Comparison of ENCODE assay signal across 29 cellular contexts in the genomic region with DNA sequence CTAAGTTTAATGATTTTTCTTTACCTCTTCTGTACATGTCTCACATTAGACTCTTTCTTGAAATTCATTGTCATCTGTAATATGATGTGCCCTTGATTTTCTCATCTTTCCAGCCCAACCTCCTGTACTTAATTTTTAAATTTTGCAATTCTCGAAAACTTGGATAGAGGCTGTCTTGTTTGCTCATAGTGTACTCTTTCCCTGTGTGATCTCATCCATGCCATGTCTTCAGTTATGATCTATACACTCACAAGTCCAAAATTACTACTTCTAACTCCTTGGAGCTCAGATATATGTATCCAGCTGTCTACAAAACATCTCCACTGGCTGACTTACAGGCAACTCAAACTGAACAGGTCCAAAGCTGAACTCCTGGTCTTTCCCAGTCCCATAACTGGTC.
"Had no signal": no experiment of that assay in that cellular context is flagged by ENCODE, and none has a peak within 500 bp of the region (broad histone marks: within the 10 kb centered on the region; RNA-seq: fewer than 3 reads in every experiment).

No MANE protein-coding gene starts in this region.

- H3K27ac ChIP-seq: body of pancreas, right lobe of liver, upper lobe of left lung, vagina had no signal

- H3K9me3 Mint-ChIP-seq: activated B cell treated with CpG ODN at 0.5 μM for 24 hours; activated CD8-positive, alpha-beta T cell treated with anti-CD3 and anti-CD28 coated beads for 36 hours; activated T-helper 2 cell treated with anti-CD3 and anti-CD28 coated beads, Interferon-gamma antibody, Interleukin-2, Interleukin-4, amounts not matched to agents 10 μg/mL and 5 μg/mL and 100 μg/mL, durations not matched to agents 14 hours and 24 hours and 36 hours; effector memory CD8-positive, alpha-beta T cell; natural killer cell treated with Interleukin-12 subunit alpha and Interleukin-12 subunit beta and Interleukin-15 and Interleukin-18, amount 100 ng/mL, for 72 hours; T-cell; T-helper 2 cell treated with Interferon-gamma antibody and Interleukin-4, amounts not matched to agents 5 μg/mL and 100 μg/mL, for 36 hours had no signal

- H3K27me3 ChIP-seq: body of pancreas, right lobe of liver, upper lobe of left lung, vagina had no signal

- H3K9me3 ChIP-seq: body of pancreas, mucosa of descending colon, right lobe of liver, upper lobe of left lung, vagina had no signal

- H3K4me3 Mint-ChIP-seq: activated CD8-positive, alpha-beta T cell treated with anti-CD3 and anti-CD28 coated beads for 36 hours; activated naive CD4-positive, alpha-beta T cell treated with anti-CD3 and anti-CD28 coated beads, Interleukin-2, amount 50 U/mL, for 24 hours; activated naive CD8-positive, alpha-beta T cell treated with anti-CD3 and anti-CD28 coated beads, Interleukin-2, amount 50 U/mL, for 24 hours; effector memory CD8-positive, alpha-beta T cell; natural killer cell treated with Interleukin-12 subunit alpha and Interleukin-12 subunit beta and Interleukin-15 and Interleukin-18, amount 100 ng/mL, for 72 hours; stimulated activated naive B cell treated with anti-CD40 and anti-IgM and Interleukin-4, amounts not matched to agents 10 μg/mL and 1 μg/mL and 100 μg/mL, for 72 hours; T-cell; T-helper 2 cell treated with Interferon-gamma antibody and Interleukin-4, amounts not matched to agents 5 μg/mL and 100 μg/mL, for 36 hours had no signal

- H3K27me3 Mint-ChIP-seq: activated B cell treated with CpG ODN at 0.5 μM for 24 hours; activated CD8-positive, alpha-beta T cell treated with anti-CD3 and anti-CD28 coated beads for 36 hours; activated naive CD4-positive, alpha-beta T cell treated with anti-CD3 and anti-CD28 coated beads, Interleukin-2, amount 50 U/mL, for 24 hours; activated naive CD8-positive, alpha-beta T cell treated with anti-CD3 and anti-CD28 coated beads, Interleukin-2, amount 50 U/mL, for 24 hours; stimulated activated naive B cell treated with anti-CD40 and anti-IgM and Interleukin-4, amounts not matched to agents 10 μg/mL and 1 μg/mL and 100 μg/mL, for 72 hours; T-cell had no signal

- DNase-seq: activated B cell treated with CpG ODN at 0.5 μM for 24 hours; activated CD4-positive, alpha-beta T cell treated with anti-CD3 and anti-CD28 coated beads, Interleukin-2, amount 50 U/mL, for 1 hour; activated CD8-positive, alpha-beta T cell treated with anti-CD3 and anti-CD28 coated beads for 36 hours; activated naive CD8-positive, alpha-beta T cell treated with anti-CD3 and anti-CD28 coated beads, Interleukin-2, amount 50 U/mL, for 24 hours; activated T-cell treated with anti-CD3 and anti-CD28 coated beads, Interleukin-2, amount 50 U/mL, for 48 hours; anterior cingulate cortex; body of pancreas; effector memory CD8-positive, alpha-beta T cell; erythroblast; glutamatergic neuron; hippocampal formation; left colon; mesendoderm; mucosa of descending colon; posterior cingulate gyrus; right lobe of liver; stimulated activated CD4-positive, alpha-beta T cell treated with anti-CD3 and anti-CD28 coated beads, Interleukin-15, amount 100 ng/mL, for 24 hours; stimulated activated CD4-positive, alpha-beta T cell treated with anti-CD3 and anti-CD28 coated beads, Interleukin-2, amount 100 ng/mL, for 24 hours; stimulated activated naive B cell treated with anti-CD40 and anti-IgM and Interleukin-4, amounts not matched to agents 10 μg/mL and 1 μg/mL and 100 μg/mL, for 72 hours; substantia nigra; T-cell; upper lobe of left lung had no signal

- H3K4me1 ChIP-seq: body of pancreas, right lobe of liver had no signal

- ATAC-seq: activated CD8-positive, alpha-beta T cell treated with anti-CD3 and anti-CD28 coated beads for 36 hours; activated naive CD8-positive, alpha-beta T cell treated with anti-CD3 and anti-CD28 coated beads, Interleukin-2, amount 50 U/mL, for 24 hours; body of pancreas; effector memory CD8-positive, alpha-beta T cell; left colon; mucosa of descending colon; natural killer cell treated with Interleukin-12 subunit alpha and Interleukin-12 subunit beta and Interleukin-15 and Interleukin-18, amount 100 ng/mL, for 72 hours; right lobe of liver; stimulated activated naive B cell treated with anti-CD40 and anti-IgM and Interleukin-4, amounts not matched to agents 10 μg/mL and 1 μg/mL and 100 μg/mL, for 72 hours; T-cell had no signal

- H3K4me3 ChIP-seq: body of pancreas, coronary artery, lung, mucosa of descending colon, right lobe of liver, upper lobe of left lung, vagina had no signal

- H3K27ac Mint-ChIP-seq: activated B cell treated with CpG ODN at 0.5 μM for 24 hours; activated CD8-positive, alpha-beta T cell treated with anti-CD3 and anti-CD28 coated beads for 36 hours; activated naive CD4-positive, alpha-beta T cell treated with anti-CD3 and anti-CD28 coated beads, Interleukin-2, amount 50 U/mL, for 24 hours; activated naive CD8-positive, alpha-beta T cell treated with anti-CD3 and anti-CD28 coated beads, Interleukin-2, amount 50 U/mL, for 24 hours; activated T-helper 2 cell treated with anti-CD3 and anti-CD28 coated beads, Interferon-gamma antibody, Interleukin-2, Interleukin-4, amounts not matched to agents 10 μg/mL and 5 μg/mL and 100 μg/mL, durations not matched to agents 14 hours and 24 hours and 36 hours; effector memory CD8-positive, alpha-beta T cell; stimulated activated naive B cell treated with anti-CD40 and anti-IgM and Interleukin-4, amounts not matched to agents 10 μg/mL and 1 μg/mL and 100 μg/mL, for 72 hours; T-cell; T-helper 2 cell treated with Interferon-gamma antibody and Interleukin-4, amounts not matched to agents 5 μg/mL and 100 μg/mL, for 36 hours had no signal

- H3K36me3 ChIP-seq: right lobe of liver, upper lobe of left lung, vagina had no signal

- H3K36me3 Mint-ChIP-seq: activated naive CD4-positive, alpha-beta T cell treated with anti-CD3 and anti-CD28 coated beads, Interleukin-2, amount 50 U/mL, for 24 hours; natural killer cell treated with Interleukin-12 subunit alpha and Interleukin-12 subunit beta and Interleukin-15 and Interleukin-18, amount 100 ng/mL, for 72 hours; T-cell had no signal
